ENCODE assay signal across 22 cellular contexts in genomic region chr9:108874058-108874788, GRCh38. TPM values are rescaled to one million over a fixed set of nuclear protein-coding genes. Genes with fewer than 3 reads are reported as not detected.
DNase-seq lines count a peak whose midpoint lies in the region; ATAC-seq, FAIRE-seq and TF ChIP-seq lines count a peak whose summit lies in the region.
"Had no signal": no experiment of that assay in that cellular context is flagged by ENCODE, and none has a peak within 500 bp of the region (broad histone marks: within the 10 kb centered on the region; RNA-seq: fewer than 3 reads in every experiment).

No MANE protein-coding gene starts in this region.

- POLR2A ChIA-PET in HepG2 (lab: Yijun Ruan, JAX) = interaction anchor here (4.8 kb wide), 1 partner anchor 10 kb away, joined by 45 read pairs; no protein-coding TSS in a partner anchor

- H3K9me3 ChIP-seq in HepG2 (ENCODE audit: low read length) (no peaks in the 10 kb centered on the region), right lobe of liver (no peaks in the 10 kb centered on the region)
- H3K9me3 ChIP-seq: SK-N-SH had no signal

- TF ChIP-seq EP300 in HepG2 (IDR thresholded peaks at IDR 0.05; ENCODE audit: low read depth in 2 of 2, low read length in 2 of 2) (no peak), HepG2 (CRISPR knock-in tag; IDR thresholded peaks at IDR 0.05; ENCODE audit: borderline replicate concordance) (no peak)

- H3K4me3 ChIP-seq in HepG2 (replicated peaks in 1 of 3; ENCODE audit: insufficient read depth in 1 of 3, low read depth in 2 of 3, low read length in 3 of 3) (no peak overlapping the region), right lobe of liver (no peak overlapping the region)
- H3K4me3 ChIP-seq: BLaER1 had no signal

- H3K27ac ChIP-seq in HepG2 (ENCODE audit: extremely low read length, insufficient read depth, low read length) (no peak overlapping the region), right lobe of liver (no peak overlapping the region)
- H3K27ac ChIP-seq: BLaER1 had no signal

- no peak overlapping the region for H3K4me2 ChIP-seq in HepG2 (ENCODE audit: low read depth, low read length)
- H3K4me2 ChIP-seq: BLaER1, SK-N-SH had no signal

- CTCF ChIA-PET in HepG2 (lab: Yijun Ruan, JAX; ENCODE audit: low intra/inter-chr PET ratio, low total read pairs) = no interaction called here

- FAIRE-seq in HepG2 (lab: Jason Lieb, UNC) = no peak
- FAIRE-seq: GM12891, GM18507, H1 had no signal

- TF ChIP-seq POLR2A in HepG2 (IDR thresholded peaks at IDR 0.05; ENCODE audit: insufficient read depth in 1 of 2, low read depth in 2 of 2, low read length in 2 of 2) = no peak
- TF ChIP-seq POLR2A in right lobe of liver (IDR thresholded peaks at IDR 0.05) = no peak

- intact Hi-C loops in HepG2 (cut with micrococcal nuclease; ENCODE audit: unreplicated experiment) (no loop called here), right lobe of liver (cut with DNase I) (no loop called here)

- over 99% methylated on average over 4 of the region's 4 CpGs for WGBS in HepG2 (ENCODE audit: low lambda C conversion rate)
- WGBS in right lobe of liver (ENCODE audit: insufficient coverage, low coverage, low lambda C conversion rate, missing lambda C conversion rate) = 92% methylated on average over 4 of the region's 4 CpGs

- no peaks in the 10 kb centered on the region for H3K27me3 ChIP-seq in HepG2 (ENCODE audit: control insufficient read depth in 1 of 2, insufficient read depth in 2 of 2, low read length in 2 of 2)
- H3K27me3 ChIP-seq in right lobe of liver = no peaks in the 10 kb centered on the region
- H3K27me3 ChIP-seq: BLaER1 had no signal

- no peak for TF ChIP-seq RAD21 in HepG2 (CRISPR knock-in tag; IDR thresholded peaks at IDR 0.05)

- in situ Hi-C loops in HepG2 (cut with HindIII; ENCODE audit: extremely low pct_ligation_motif_present, low pct_unique_long_range_greater_than_20kb) (no loop called here), GM13977 (cut with MboI; ENCODE audit: low pct_unique_long_range_greater_than_20kb, low sequenced_read_pairs, unreplicated experiment) (no loop called here)

- no peak overlapping the region for H3K9ac ChIP-seq in HepG2 (ENCODE audit: insufficient read depth, low read depth, low read length)
- H3K9ac ChIP-seq: BLaER1, SK-N-SH had no signal

- peaks cover 40% of the 10 kb centered on the region for H3K79me2 ChIP-seq in HepG2 (ENCODE audit: insufficient read depth, low read length)

- no TSS peak for BruUV-seq in HepG2 (replicated peaks; lab: Mats Ljungman, UMichigan)

- H2AFZ ChIP-seq in HepG2 (ENCODE audit: low read length) = no peak overlapping the region

- peaks cover 18% of the 10 kb centered on the region; the same call in 1 of the 2 replicates for H4K20me1 ChIP-seq in HepG2 (ENCODE audit: insufficient read depth, low read length)
- H4K20me1 ChIP-seq: BLaER1 had no signal

- ATAC-seq in HepG2 (no peak), right lobe of liver (no peak), HG02610 (IDR thresholded peaks at IDR 0.05; ENCODE audit: unreplicated experiment) (peak; percentile 71)

- H3K4me1 ChIP-seq in HepG2 (ENCODE audit: insufficient read depth, low read length) (peaks cover 88% of the 10 kb centered on the region), right lobe of liver (peaks cover 0 to 10% (median 3%) of the 10 kb centered on the region in 4 donors)
- H3K4me1 ChIP-seq: BLaER1 had no signal

- DNase-seq in HepG2 (ENCODE audit: low spot score) = no peak
- DNase-seq in right lobe of liver = no peak
- DNase-seq in NCI-H1048 (lab: John Stamatoyannopoulos, UW) = peak; percentile 31
- DNase-seq in DMS 273 (lab: John Stamatoyannopoulos, UW; ENCODE audit: unreplicated experiment) = no peak
- no peak for DNase-seq in GOT3 (lab: John Stamatoyannopoulos, UW)
- DNase-seq in GM13977 (ENCODE audit: low spot score) = no peak
- DNase-seq: CD4-positive, alpha-beta memory T cell; GF-D8; NCI-H1694 treated with DMSO at 0.1 percent for 48 hours; NCI-H2107; NCI-H510A; NCI-H82; OCI-M1; RPMI8226; SHP77 treated with DMSO at 0.1 percent for 48 hours; SK-N-SH had no signal

- TF ChIP-seq CTCF in HepG2 (CRISPR knock-in tag; IDR thresholded peaks at IDR 0.05) (no peak), right lobe of liver (IDR thresholded peaks at IDR 0.05) (no peak), GM13977 (IDR thresholded peaks at IDR 0.05; ENCODE audit: extremely low read depth, insufficient read depth, missing control alignments) (no peak)

- H3K36me3 ChIP-seq in HepG2 (replicated peaks in 1 of 2; ENCODE audit: control insufficient read depth in 1 of 2, insufficient read depth in 2 of 2, low read length in 2 of 2) (peaks cover 25 to 89% of the 10 kb centered on the region in 2 experiments), right lobe of liver (peaks cover 0 to 39% (median 15%) of the 10 kb centered on the region in 4 donors)

RNA-seq across cellular contexts. Expression of gene ACTL7A, which starts 12.2 kb away (rescaled TPM):
- total RNA-seq in HepG2 (2016; rRNA removed; fragmentation: Illumina TruSeq; extraction: Trizol) (not detected in 2 replicates), right lobe of liver (not detected)
- total RNA-seq in HepG2 (2016; cell fraction: cytosol; rRNA removed; fragmentation: Illumina TruSeq; extraction: Trizol; ENCODE audit: low read depth) = not detected in 2 replicates
- not detected in 2 replicates for total RNA-seq in HepG2 (2016; cell fraction: insoluble cytoplasmic fraction; rRNA removed; fragmentation: Illumina TruSeq; extraction: Trizol)
- not detected in 2 replicates for total RNA-seq in HepG2 (2016; cell fraction: membrane; rRNA removed; fragmentation: Illumina TruSeq; extraction: Trizol)
- total RNA-seq in HepG2 (2016; cell fraction: nucleus; rRNA removed; fragmentation: Illumina TruSeq; extraction: Trizol) = not detected in 2 replicates
- polyA plus RNA-seq in HepG2 (2011; rRNA removed) = not detected in 2 replicates
- not detected in 2 replicates for polyA plus RNA-seq in HepG2 (2011; cell fraction: cytosol; rRNA removed)
- not detected in 2 replicates for polyA plus RNA-seq in HepG2 (2011; cell fraction: nucleus; rRNA removed)
- polyA plus RNA-seq in HepG2 (2012) = not detected in 2 replicates
- not detected in 2 replicates for polyA plus RNA-seq in HepG2 (2016; cell fraction: cytosol; fragmentation: Illumina TruSeq; extraction: Trizol; ENCODE audit: low read depth)
- polyA plus RNA-seq in HepG2 (2016; cell fraction: insoluble cytoplasmic fraction; fragmentation: Illumina TruSeq; extraction: Trizol; ENCODE audit: low read depth) = not detected in 2 replicates
- polyA plus RNA-seq in HepG2 (2016; cell fraction: membrane; fragmentation: Illumina TruSeq; extraction: Trizol; ENCODE audit: low read depth) = not detected in 2 replicates
- polyA plus RNA-seq in HepG2 (2016; cell fraction: nucleus; fragmentation: Illumina TruSeq; extraction: Trizol; ENCODE audit: insufficient read depth, low read depth) = not detected in 2 replicates
- polyA minus RNA-seq in HepG2 (2011; rRNA and poly(A)+ RNA removed; ENCODE audit: low replicate concordance) = not detected in 2 replicates
- polyA minus RNA-seq in HepG2 (2011; cell fraction: cytosol; rRNA and poly(A)+ RNA removed) = not detected in 2 replicates
- polyA minus RNA-seq in HepG2 (2011; cell fraction: nucleus; rRNA and poly(A)+ RNA removed) = not detected in 2 replicates
- total RNA-seq: A673; CD4-positive, alpha-beta memory T cell; H1 had no signal
- polyA plus RNA-seq: CD4-positive, alpha-beta memory T cell; H1; SK-N-SH had no signal

RNA-seq across cellular contexts. Expression of gene ACTL7B, which starts 18.4 kb away (rescaled TPM):
- total RNA-seq in HepG2 (2016; rRNA removed; fragmentation: Illumina TruSeq; extraction: Trizol) (0.07 TPM in 1 of 2 replicates, not detected in the other), right lobe of liver (not detected)
- total RNA-seq in HepG2 (2016; cell fraction: cytosol; rRNA removed; fragmentation: Illumina TruSeq; extraction: Trizol; ENCODE audit: low read depth) = not detected in 2 replicates
- 0.13 TPM in 1 of 2 replicates, not detected in the other for total RNA-seq in HepG2 (2016; cell fraction: insoluble cytoplasmic fraction; rRNA removed; fragmentation: Illumina TruSeq; extraction: Trizol)
- not detected in 2 replicates for total RNA-seq in HepG2 (2016; cell fraction: membrane; rRNA removed; fragmentation: Illumina TruSeq; extraction: Trizol)
- total RNA-seq in HepG2 (2016; cell fraction: nucleus; rRNA removed; fragmentation: Illumina TruSeq; extraction: Trizol) = 0.50 and 0.60 TPM in 2 replicates
- polyA plus RNA-seq in HepG2 (2011; rRNA removed) = 0.07 and 0.11 TPM in 2 replicates
- 0.04 TPM in 1 of 2 replicates, not detected in the other for polyA plus RNA-seq in HepG2 (2011; cell fraction: cytosol; rRNA removed)
- 0.90 and 1.2 TPM in 2 replicates for polyA plus RNA-seq in HepG2 (2011; cell fraction: nucleus; rRNA removed)
- polyA plus RNA-seq in HepG2 (2012) = 0.07 TPM in 1 of 2 replicates, not detected in the other
- not detected in 2 replicates for polyA plus RNA-seq in HepG2 (2016; cell fraction: cytosol; fragmentation: Illumina TruSeq; extraction: Trizol; ENCODE audit: low read depth)
- polyA plus RNA-seq in HepG2 (2016; cell fraction: insoluble cytoplasmic fraction; fragmentation: Illumina TruSeq; extraction: Trizol; ENCODE audit: low read depth) = not detected in 2 replicates
- polyA plus RNA-seq in HepG2 (2016; cell fraction: membrane; fragmentation: Illumina TruSeq; extraction: Trizol; ENCODE audit: low read depth) = not detected in 2 replicates
- 0.81 and 0.96 TPM in 2 replicates for polyA plus RNA-seq in HepG2 (2016; cell fraction: nucleus; fragmentation: Illumina TruSeq; extraction: Trizol; ENCODE audit: insufficient read depth, low read depth)
- polyA minus RNA-seq in HepG2 (2011; rRNA and poly(A)+ RNA removed; ENCODE audit: low replicate concordance) = 0.09 and 0.16 TPM in 2 replicates
- not detected in 2 replicates for polyA minus RNA-seq in HepG2 (2011; cell fraction: cytosol; rRNA and poly(A)+ RNA removed)
- polyA minus RNA-seq in HepG2 (2011; cell fraction: nucleus; rRNA and poly(A)+ RNA removed) = 1.4 and 2.0 TPM in 2 replicates
- total RNA-seq: A673, H1 had no signal
- polyA plus RNA-seq: CD4-positive, alpha-beta memory T cell; H1 had no signal

RNA-seq across cellular contexts. Expression of gene ELP1, which starts 59.7 kb away (rescaled TPM):
- total RNA-seq in HepG2 (2016; rRNA removed; fragmentation: Illumina TruSeq; extraction: Trizol) (275 and 437 TPM in 2 replicates), right lobe of liver (10 to 100 TPM; 10.4 to 20.6 (median 13.0) TPM)
- 48.7 and 50.4 TPM in 2 replicates for total RNA-seq in HepG2 (2016; cell fraction: cytosol; rRNA removed; fragmentation: Illumina TruSeq; extraction: Trizol; ENCODE audit: low read depth)
- total RNA-seq in HepG2 (2016; cell fraction: insoluble cytoplasmic fraction; rRNA removed; fragmentation: Illumina TruSeq; extraction: Trizol) = 275 and 435 TPM in 2 replicates
- total RNA-seq in HepG2 (2016; cell fraction: membrane; rRNA removed; fragmentation: Illumina TruSeq; extraction: Trizol) = 126 and 136 TPM in 2 replicates
- total RNA-seq in HepG2 (2016; cell fraction: nucleus; rRNA removed; fragmentation: Illumina TruSeq; extraction: Trizol) = 175 and 206 TPM in 2 replicates
- 137 and 157 TPM in 2 replicates for polyA plus RNA-seq in HepG2 (2011; rRNA removed)
- 71.0 and 99.3 TPM in 2 replicates for polyA plus RNA-seq in HepG2 (2011; cell fraction: cytosol; rRNA removed)
- polyA plus RNA-seq in HepG2 (2011; cell fraction: nucleus; rRNA removed) = 215 and 228 TPM in 2 replicates
- 216 and 231 TPM in 2 replicates for polyA plus RNA-seq in HepG2 (2012)
- polyA plus RNA-seq in HepG2 (2016; cell fraction: cytosol; fragmentation: Illumina TruSeq; extraction: Trizol; ENCODE audit: low read depth) = 37.8 and 39.9 TPM in 2 replicates
- polyA plus RNA-seq in HepG2 (2016; cell fraction: insoluble cytoplasmic fraction; fragmentation: Illumina TruSeq; extraction: Trizol; ENCODE audit: low read depth) = 324 and 336 TPM in 2 replicates
- polyA plus RNA-seq in HepG2 (2016; cell fraction: membrane; fragmentation: Illumina TruSeq; extraction: Trizol; ENCODE audit: low read depth) = 69.9 and 75.6 TPM in 2 replicates
- polyA plus RNA-seq in HepG2 (2016; cell fraction: nucleus; fragmentation: Illumina TruSeq; extraction: Trizol; ENCODE audit: insufficient read depth, low read depth) = 301 and 311 TPM in 2 replicates
- 47.1 and 81.0 TPM in 2 replicates for polyA minus RNA-seq in HepG2 (2011; rRNA and poly(A)+ RNA removed; ENCODE audit: low replicate concordance)
- polyA minus RNA-seq in HepG2 (2011; cell fraction: cytosol; rRNA and poly(A)+ RNA removed) = 115 and 137 TPM in 2 replicates
- 126 and 136 TPM in 2 replicates for polyA minus RNA-seq in HepG2 (2011; cell fraction: nucleus; rRNA and poly(A)+ RNA removed)

RNA-seq across cellular contexts. Expression of gene ABITRAM, which starts 60.0 kb away (rescaled TPM):
- total RNA-seq in HepG2 (2016; rRNA removed; fragmentation: Illumina TruSeq; extraction: Trizol) (10.2 and 16.3 TPM in 2 replicates), right lobe of liver (1 to 10 TPM; 5.2 to 8.3 (median 6.8) TPM)
- 3.1 and 3.4 TPM in 2 replicates for total RNA-seq in HepG2 (2016; cell fraction: cytosol; rRNA removed; fragmentation: Illumina TruSeq; extraction: Trizol; ENCODE audit: low read depth)
- total RNA-seq in HepG2 (2016; cell fraction: insoluble cytoplasmic fraction; rRNA removed; fragmentation: Illumina TruSeq; extraction: Trizol) = 11.2 and 14.7 TPM in 2 replicates
- total RNA-seq in HepG2 (2016; cell fraction: membrane; rRNA removed; fragmentation: Illumina TruSeq; extraction: Trizol) = 12.4 and 14.7 TPM in 2 replicates
- 7.5 and 9.7 TPM in 2 replicates for total RNA-seq in HepG2 (2016; cell fraction: nucleus; rRNA removed; fragmentation: Illumina TruSeq; extraction: Trizol)
- polyA plus RNA-seq in HepG2 (2011; rRNA removed) = 18.5 and 21.6 TPM in 2 replicates
- polyA plus RNA-seq in HepG2 (2011; cell fraction: cytosol; rRNA removed) = 9.3 and 11.1 TPM in 2 replicates
- polyA plus RNA-seq in HepG2 (2011; cell fraction: nucleus; rRNA removed) = 16.3 and 17.2 TPM in 2 replicates
- 9.7 and 10.5 TPM in 2 replicates for polyA plus RNA-seq in HepG2 (2012)
- 8.2 and 9.9 TPM in 2 replicates for polyA plus RNA-seq in HepG2 (2016; cell fraction: cytosol; fragmentation: Illumina TruSeq; extraction: Trizol; ENCODE audit: low read depth)
- 33.0 and 39.4 TPM in 2 replicates for polyA plus RNA-seq in HepG2 (2016; cell fraction: insoluble cytoplasmic fraction; fragmentation: Illumina TruSeq; extraction: Trizol; ENCODE audit: low read depth)
- polyA plus RNA-seq in HepG2 (2016; cell fraction: membrane; fragmentation: Illumina TruSeq; extraction: Trizol; ENCODE audit: low read depth) = 22.2 and 22.6 TPM in 2 replicates
- 21.7 and 23.3 TPM in 2 replicates for polyA plus RNA-seq in HepG2 (2016; cell fraction: nucleus; fragmentation: Illumina TruSeq; extraction: Trizol; ENCODE audit: insufficient read depth, low read depth)
- 6.1 and 7.8 TPM in 2 replicates for polyA minus RNA-seq in HepG2 (2011; rRNA and poly(A)+ RNA removed; ENCODE audit: low replicate concordance)
- 4.7 and 6.2 TPM in 2 replicates for polyA minus RNA-seq in HepG2 (2011; cell fraction: cytosol; rRNA and poly(A)+ RNA removed)
- 11.7 and 12.4 TPM in 2 replicates for polyA minus RNA-seq in HepG2 (2011; cell fraction: nucleus; rRNA and poly(A)+ RNA removed)
